Comparison of ENCODE assay signal across 9 cellular contexts in the genomic region with DNA sequence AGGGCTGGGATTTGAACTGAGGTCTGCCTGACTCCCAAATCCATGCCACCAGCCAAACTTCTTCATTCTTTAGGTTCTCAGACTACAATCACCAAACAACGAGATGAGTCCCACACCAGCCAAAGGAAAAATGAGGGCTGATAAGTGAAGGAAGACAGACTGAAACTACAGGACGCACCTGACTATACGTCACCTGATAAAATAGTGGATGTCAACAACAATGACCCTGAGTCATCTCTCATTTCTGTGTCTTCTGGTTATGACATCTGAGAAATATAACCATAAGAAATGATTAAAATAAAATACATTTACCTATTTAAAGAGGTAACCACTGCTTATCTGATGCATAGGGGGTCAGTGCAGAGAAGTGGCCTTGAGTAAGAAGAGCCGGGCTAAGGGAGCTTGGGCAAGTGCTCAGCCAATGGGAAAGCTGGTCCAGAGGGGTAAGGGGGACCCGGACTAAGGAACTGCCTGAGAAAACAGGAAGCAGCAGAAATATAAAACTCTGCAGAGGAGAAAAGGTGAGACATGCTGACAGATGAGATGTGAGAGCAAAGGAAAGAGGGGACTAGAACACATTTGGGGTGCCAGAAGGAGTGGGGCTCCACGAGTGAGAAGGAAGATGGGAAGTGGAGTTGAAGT. TPM values are rescaled to one million over a fixed set of nuclear protein-coding genes. Genes with fewer than 3 reads are reported as not detected.
DNase-seq lines count a peak whose midpoint lies in the region; ATAC-seq and TF ChIP-seq lines count a peak whose summit lies in the region.
"Had no signal": no experiment of that assay in that cellular context is flagged by ENCODE, and none has a peak within 500 bp of the region (broad histone marks: within the 10 kb centered on the region; RNA-seq: fewer than 3 reads in every experiment).

No MANE protein-coding gene starts in this region.

- DNase-seq in GM06990 (ENCODE audit: extremely low read depth, insufficient read length) (no peak), LNCaP clone FGC (ENCODE audit: low read depth) (no peak), progenitor cell of endocrine pancreas (ENCODE audit: low spot score, unreplicated experiment) (no peak), HEK293T (ENCODE audit: extremely low spot score) (no peak), NCI-H2227 (lab: John Stamatoyannopoulos, UW; ENCODE audit: unreplicated experiment) (no peak), Calu3 (no peak)
- DNase-seq: activated CD4-positive, CD25-positive, alpha-beta regulatory T cell treated with anti-CD3 and anti-CD28 coated beads, Interleukin-2, amount 50 U/mL, for 72 hours had no signal

- no TSS peak for BruUV-seq in Calu3 (replicated peaks; lab: Mats Ljungman, UMichigan)

- H3K27ac Mint-ChIP-seq in dendritic cell treated with granulocyte-macrophage colony-stimulating factor and Interleukin-4, amounts not matched to agents 40 ng/mL and 50 ng/mL, for 4 days: peak overlapping the region; percentile 77
- H3K27ac Mint-ChIP-seq in progenitor cell of endocrine pancreas: peak overlapping the region; percentile 53
- no peak overlapping the region for H3K27ac Mint-ChIP-seq in Calu3 (ENCODE audit: unreplicated experiment)

- no peaks in the 10 kb centered on the region for H3K27me3 Mint-ChIP-seq in dendritic cell treated with granulocyte-macrophage colony-stimulating factor and Interleukin-4, amounts not matched to agents 40 ng/mL and 50 ng/mL, for 4 days
- H3K27me3 Mint-ChIP-seq in progenitor cell of endocrine pancreas: no peaks in the 10 kb centered on the region
- H3K27me3 Mint-ChIP-seq in Calu3 (ENCODE audit: unreplicated experiment): no peaks in the 10 kb centered on the region

- no peak overlapping the region for H3K4me3 Mint-ChIP-seq in dendritic cell treated with granulocyte-macrophage colony-stimulating factor and Interleukin-4, amounts not matched to agents 40 ng/mL and 50 ng/mL, for 4 days
- H3K4me3 Mint-ChIP-seq in progenitor cell of endocrine pancreas (ENCODE audit: low read depth) (no peak overlapping the region), Calu3 (ENCODE audit: low read depth, unreplicated experiment) (no peak overlapping the region)

- ATAC-seq in HG02885 (IDR thresholded peaks at IDR 0.05; ENCODE audit: poor library complexity, unreplicated experiment): no peak

- peaks cover 6% of the 10 kb centered on the region for H3K36me3 Mint-ChIP-seq in dendritic cell treated with granulocyte-macrophage colony-stimulating factor and Interleukin-4, amounts not matched to agents 40 ng/mL and 50 ng/mL, for 4 days (ENCODE audit: low read depth)
- peaks cover 20% of the 10 kb centered on the region for H3K36me3 Mint-ChIP-seq in progenitor cell of endocrine pancreas (ENCODE audit: insufficient read depth)
- H3K36me3 Mint-ChIP-seq in Calu3 (ENCODE audit: insufficient read depth, unreplicated experiment): no peaks in the 10 kb centered on the region

- POLR2A ChIA-PET in HEK293T (lab: Yijun Ruan, JAX): no interaction called here

- no peaks in the 10 kb centered on the region for H3K27me3 ChIP-seq in GM06990 (replicated peaks; ENCODE audit: control insufficient read depth, insufficient read depth, low read length)

- H3K36me3 ChIP-seq in GM06990 (ENCODE audit: control insufficient read depth, insufficient read depth, low read length): peaks cover 3% of the 10 kb centered on the region; the same call in 1 of the 2 replicates

- peaks cover 39% of the 10 kb centered on the region for H3K4me1 Mint-ChIP-seq in dendritic cell treated with granulocyte-macrophage colony-stimulating factor and Interleukin-4, amounts not matched to agents 40 ng/mL and 50 ng/mL, for 4 days (ENCODE audit: low read depth)
- peaks cover 40% of the 10 kb centered on the region for H3K4me1 Mint-ChIP-seq in progenitor cell of endocrine pancreas (ENCODE audit: low read depth)
- peaks cover 37% of the 10 kb centered on the region for H3K4me1 Mint-ChIP-seq in Calu3 (ENCODE audit: low read depth, unreplicated experiment)

- H3K9me3 Mint-ChIP-seq in dendritic cell treated with granulocyte-macrophage colony-stimulating factor and Interleukin-4, amounts not matched to agents 40 ng/mL and 50 ng/mL, for 4 days: no peaks in the 10 kb centered on the region
- H3K9me3 Mint-ChIP-seq in progenitor cell of endocrine pancreas (ENCODE audit: low read depth) (no peaks in the 10 kb centered on the region), Calu3 (ENCODE audit: low read depth, unreplicated experiment) (peaks cover 2% of the 10 kb centered on the region)

- TF ChIP-seq CTCF in GM06990 (IDR thresholded peaks at IDR 0.05; ENCODE audit: insufficient read depth, low read length, poor library complexity, severe bottlenecking): no peak
- TF ChIP-seq CTCF in LNCaP clone FGC (IDR thresholded peaks at IDR 0.05; ENCODE audit: control insufficient read depth, extremely low read depth, insufficient read depth): no peak
- no peak for TF ChIP-seq CTCF in progenitor cell of endocrine pancreas (IDR thresholded peaks at IDR 0.05; ENCODE audit: unreplicated experiment)
- TF ChIP-seq CTCF in Calu3 (IDR thresholded peaks at IDR 0.05; ENCODE audit: unreplicated experiment): no peak

- intact Hi-C loops in dendritic cell treated with granulocyte-macrophage colony-stimulating factor and Interleukin-4, amounts not matched to agents 40 ng/mL and 50 ng/mL, for 4 days (cut with micrococcal nuclease): loop anchor here (10.0 kb wide), 1 partner anchor 81 kb away; no protein-coding TSS in a partner anchor
- intact Hi-C loops in Calu3 (cut with micrococcal nuclease; ENCODE audit: unreplicated experiment): no loop called here

- H3K4me3 ChIP-seq in GM06990 (replicated peaks; ENCODE audit: low read depth, low read length): peak overlapping the region; percentile 16
- peak overlapping the region; percentile 25 for H3K4me3 ChIP-seq in LNCaP clone FGC (ENCODE audit: low read depth, low read length)

- CTCF ChIA-PET in HEK293T (lab: Yijun Ruan, JAX) (interaction anchor here (1.0 to 1.2 kb wide), 2 partner anchors 8 to 80 kb away, joined by 3 to 5 read pairs; no protein-coding TSS in a partner anchor), Calu3 (lab: Charles Lee) (no interaction called here)

TF ChIP-seq in HEK293T, 16 proteins besides CTCF, POLR2A, EP300 and RAD21:
- TF ChIP-seq, protein P1, sequence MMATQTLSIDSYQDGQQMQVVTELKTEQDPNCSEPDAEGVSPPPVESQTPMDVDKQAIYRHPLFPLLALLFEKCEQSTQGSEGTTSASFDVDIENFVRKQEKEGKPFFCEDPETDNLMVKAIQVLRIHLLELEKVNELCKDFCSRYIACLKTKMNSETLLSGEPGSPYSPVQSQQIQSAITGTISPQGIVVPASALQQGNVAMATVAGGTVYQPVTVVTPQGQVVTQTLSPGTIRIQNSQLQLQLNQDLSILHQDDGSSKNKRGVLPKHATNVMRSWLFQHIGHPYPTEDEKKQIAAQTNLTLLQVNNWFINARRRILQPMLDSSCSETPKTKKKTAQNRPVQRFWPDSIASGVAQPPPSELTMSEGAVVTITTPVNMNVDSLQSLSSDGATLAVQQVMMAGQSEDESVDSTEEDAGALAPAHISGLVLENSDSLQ (IDR thresholded peaks at IDR 0.05): no peak
- TF ChIP-seq NFRKB (IDR thresholded peaks at IDR 0.05) (no peak), FOXM1 (IDR thresholded peaks at IDR 0.05; ENCODE audit: borderline replicate concordance) (no peak), ZNF384 (IDR thresholded peaks at IDR 0.05) (no peak), TARDBP (IDR thresholded peaks at IDR 0.05) (no peak)

RNA-seq across cellular contexts. Expression of a gene that starts 51.8 kb away (rescaled TPM):
- 136 and 146 TPM in 2 replicates for total RNA-seq in progenitor cell of endocrine pancreas
- 30.9 and 33.4 TPM in 2 replicates for total RNA-seq in Calu3 (2022)
